In the genomic region with DNA sequence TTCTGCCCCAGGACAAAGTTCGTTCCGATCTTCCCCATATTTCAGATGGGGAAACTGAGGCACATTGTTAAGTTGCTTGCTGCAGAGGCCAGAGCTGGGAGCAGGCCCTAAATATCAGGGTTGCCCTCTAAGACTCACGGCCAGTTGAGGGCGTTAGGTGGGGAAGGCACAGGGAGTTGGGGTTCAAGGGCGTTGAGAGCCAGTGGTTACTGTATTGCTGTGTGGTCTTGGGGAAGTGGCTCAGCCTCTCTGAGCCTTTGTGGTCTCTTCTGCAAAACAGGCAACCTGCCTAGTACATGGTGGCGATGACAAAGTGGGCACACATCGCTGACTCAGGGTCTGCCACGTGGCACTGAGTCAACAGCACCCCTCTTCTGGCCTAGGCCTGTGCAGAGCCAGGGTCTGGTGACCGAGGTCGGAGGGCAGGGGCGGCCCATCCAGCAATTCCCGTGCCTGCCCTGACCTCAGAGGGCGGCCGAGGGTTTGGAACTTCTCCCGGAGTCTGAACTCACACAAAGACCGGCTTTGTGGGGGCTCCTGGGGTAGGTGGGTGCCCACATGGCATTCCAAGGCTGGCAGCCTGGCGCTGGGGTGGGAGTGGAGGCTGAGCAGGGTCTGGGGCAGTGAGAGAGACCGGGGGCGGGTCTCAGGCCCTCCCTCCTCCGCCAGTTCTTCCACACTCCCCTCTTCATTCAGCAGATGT, we compare ENCODE assay signal across 3 cellular contexts.
TF ChIP-seq lines count a peak whose summit lies in the region.

No MANE protein-coding gene starts in this region.

TF ChIP-seq in A549, 52 proteins besides CTCF, POLR2A, EP300 and RAD21:
- TF ChIP-seq, protein P1, sequence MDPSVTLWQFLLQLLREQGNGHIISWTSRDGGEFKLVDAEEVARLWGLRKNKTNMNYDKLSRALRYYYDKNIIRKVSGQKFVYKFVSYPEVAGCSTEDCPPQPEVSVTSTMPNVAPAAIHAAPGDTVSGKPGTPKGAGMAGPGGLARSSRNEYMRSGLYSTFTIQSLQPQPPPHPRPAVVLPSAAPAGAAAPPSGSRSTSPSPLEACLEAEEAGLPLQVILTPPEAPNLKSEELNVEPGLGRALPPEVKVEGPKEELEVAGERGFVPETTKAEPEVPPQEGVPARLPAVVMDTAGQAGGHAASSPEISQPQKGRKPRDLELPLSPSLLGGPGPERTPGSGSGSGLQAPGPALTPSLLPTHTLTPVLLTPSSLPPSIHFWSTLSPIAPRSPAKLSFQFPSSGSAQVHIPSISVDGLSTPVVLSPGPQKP (IDR thresholded peaks at IDR 0.05; ENCODE audit: low read depth, low read length): no peak
- TF ChIP-seq ZFP36 (IDR thresholded peaks at IDR 0.05; ENCODE audit: borderline replicate concordance, partially characterized antibody): peak; percentile 33
- TF ChIP-seq NFE2L2 (conservative IDR thresholded peaks at IDR 0.05; ENCODE audit: low read length): no peak
- no peak for TF ChIP-seq ESRRA (IDR thresholded peaks at IDR 0.05; ENCODE audit: borderline replicate concordance, low read length)
- TF ChIP-seq PHF8 (IDR thresholded peaks at IDR 0.05; ENCODE audit: borderline replicate concordance, low read depth): no peak

TF ChIP-seq in GM23338, 12 proteins besides CTCF, POLR2A, EP300 and RAD21:
- no peak for TF ChIP-seq POLR2AphosphoS5 (IDR thresholded peaks at IDR 0.05; ENCODE audit: low read depth)
- TF ChIP-seq, protein P2, sequence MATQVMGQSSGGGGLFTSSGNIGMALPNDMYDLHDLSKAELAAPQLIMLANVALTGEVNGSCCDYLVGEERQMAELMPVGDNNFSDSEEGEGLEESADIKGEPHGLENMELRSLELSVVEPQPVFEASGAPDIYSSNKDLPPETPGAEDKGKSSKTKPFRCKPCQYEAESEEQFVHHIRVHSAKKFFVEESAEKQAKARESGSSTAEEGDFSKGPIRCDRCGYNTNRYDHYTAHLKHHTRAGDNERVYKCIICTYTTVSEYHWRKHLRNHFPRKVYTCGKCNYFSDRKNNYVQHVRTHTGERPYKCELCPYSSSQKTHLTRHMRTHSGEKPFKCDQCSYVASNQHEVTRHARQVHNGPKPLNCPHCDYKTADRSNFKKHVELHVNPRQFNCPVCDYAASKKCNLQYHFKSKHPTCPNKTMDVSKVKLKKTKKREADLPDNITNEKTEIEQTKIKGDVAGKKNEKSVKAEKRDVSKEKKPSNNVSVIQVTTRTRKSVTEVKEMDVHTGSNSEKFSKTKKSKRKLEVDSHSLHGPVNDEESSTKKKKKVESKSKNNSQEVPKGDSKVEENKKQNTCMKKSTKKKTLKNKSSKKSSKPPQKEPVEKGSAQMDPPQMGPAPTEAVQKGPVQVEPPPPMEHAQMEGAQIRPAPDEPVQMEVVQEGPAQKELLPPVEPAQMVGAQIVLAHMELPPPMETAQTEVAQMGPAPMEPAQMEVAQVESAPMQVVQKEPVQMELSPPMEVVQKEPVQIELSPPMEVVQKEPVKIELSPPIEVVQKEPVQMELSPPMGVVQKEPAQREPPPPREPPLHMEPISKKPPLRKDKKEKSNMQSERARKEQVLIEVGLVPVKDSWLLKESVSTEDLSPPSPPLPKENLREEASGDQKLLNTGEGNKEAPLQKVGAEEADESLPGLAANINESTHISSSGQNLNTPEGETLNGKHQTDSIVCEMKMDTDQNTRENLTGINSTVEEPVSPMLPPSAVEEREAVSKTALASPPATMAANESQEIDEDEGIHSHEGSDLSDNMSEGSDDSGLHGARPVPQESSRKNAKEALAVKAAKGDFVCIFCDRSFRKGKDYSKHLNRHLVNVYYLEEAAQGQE (IDR thresholded peaks at IDR 0.05; ENCODE audit: unreplicated experiment): no peak
- TF ChIP-seq, protein P3, sequence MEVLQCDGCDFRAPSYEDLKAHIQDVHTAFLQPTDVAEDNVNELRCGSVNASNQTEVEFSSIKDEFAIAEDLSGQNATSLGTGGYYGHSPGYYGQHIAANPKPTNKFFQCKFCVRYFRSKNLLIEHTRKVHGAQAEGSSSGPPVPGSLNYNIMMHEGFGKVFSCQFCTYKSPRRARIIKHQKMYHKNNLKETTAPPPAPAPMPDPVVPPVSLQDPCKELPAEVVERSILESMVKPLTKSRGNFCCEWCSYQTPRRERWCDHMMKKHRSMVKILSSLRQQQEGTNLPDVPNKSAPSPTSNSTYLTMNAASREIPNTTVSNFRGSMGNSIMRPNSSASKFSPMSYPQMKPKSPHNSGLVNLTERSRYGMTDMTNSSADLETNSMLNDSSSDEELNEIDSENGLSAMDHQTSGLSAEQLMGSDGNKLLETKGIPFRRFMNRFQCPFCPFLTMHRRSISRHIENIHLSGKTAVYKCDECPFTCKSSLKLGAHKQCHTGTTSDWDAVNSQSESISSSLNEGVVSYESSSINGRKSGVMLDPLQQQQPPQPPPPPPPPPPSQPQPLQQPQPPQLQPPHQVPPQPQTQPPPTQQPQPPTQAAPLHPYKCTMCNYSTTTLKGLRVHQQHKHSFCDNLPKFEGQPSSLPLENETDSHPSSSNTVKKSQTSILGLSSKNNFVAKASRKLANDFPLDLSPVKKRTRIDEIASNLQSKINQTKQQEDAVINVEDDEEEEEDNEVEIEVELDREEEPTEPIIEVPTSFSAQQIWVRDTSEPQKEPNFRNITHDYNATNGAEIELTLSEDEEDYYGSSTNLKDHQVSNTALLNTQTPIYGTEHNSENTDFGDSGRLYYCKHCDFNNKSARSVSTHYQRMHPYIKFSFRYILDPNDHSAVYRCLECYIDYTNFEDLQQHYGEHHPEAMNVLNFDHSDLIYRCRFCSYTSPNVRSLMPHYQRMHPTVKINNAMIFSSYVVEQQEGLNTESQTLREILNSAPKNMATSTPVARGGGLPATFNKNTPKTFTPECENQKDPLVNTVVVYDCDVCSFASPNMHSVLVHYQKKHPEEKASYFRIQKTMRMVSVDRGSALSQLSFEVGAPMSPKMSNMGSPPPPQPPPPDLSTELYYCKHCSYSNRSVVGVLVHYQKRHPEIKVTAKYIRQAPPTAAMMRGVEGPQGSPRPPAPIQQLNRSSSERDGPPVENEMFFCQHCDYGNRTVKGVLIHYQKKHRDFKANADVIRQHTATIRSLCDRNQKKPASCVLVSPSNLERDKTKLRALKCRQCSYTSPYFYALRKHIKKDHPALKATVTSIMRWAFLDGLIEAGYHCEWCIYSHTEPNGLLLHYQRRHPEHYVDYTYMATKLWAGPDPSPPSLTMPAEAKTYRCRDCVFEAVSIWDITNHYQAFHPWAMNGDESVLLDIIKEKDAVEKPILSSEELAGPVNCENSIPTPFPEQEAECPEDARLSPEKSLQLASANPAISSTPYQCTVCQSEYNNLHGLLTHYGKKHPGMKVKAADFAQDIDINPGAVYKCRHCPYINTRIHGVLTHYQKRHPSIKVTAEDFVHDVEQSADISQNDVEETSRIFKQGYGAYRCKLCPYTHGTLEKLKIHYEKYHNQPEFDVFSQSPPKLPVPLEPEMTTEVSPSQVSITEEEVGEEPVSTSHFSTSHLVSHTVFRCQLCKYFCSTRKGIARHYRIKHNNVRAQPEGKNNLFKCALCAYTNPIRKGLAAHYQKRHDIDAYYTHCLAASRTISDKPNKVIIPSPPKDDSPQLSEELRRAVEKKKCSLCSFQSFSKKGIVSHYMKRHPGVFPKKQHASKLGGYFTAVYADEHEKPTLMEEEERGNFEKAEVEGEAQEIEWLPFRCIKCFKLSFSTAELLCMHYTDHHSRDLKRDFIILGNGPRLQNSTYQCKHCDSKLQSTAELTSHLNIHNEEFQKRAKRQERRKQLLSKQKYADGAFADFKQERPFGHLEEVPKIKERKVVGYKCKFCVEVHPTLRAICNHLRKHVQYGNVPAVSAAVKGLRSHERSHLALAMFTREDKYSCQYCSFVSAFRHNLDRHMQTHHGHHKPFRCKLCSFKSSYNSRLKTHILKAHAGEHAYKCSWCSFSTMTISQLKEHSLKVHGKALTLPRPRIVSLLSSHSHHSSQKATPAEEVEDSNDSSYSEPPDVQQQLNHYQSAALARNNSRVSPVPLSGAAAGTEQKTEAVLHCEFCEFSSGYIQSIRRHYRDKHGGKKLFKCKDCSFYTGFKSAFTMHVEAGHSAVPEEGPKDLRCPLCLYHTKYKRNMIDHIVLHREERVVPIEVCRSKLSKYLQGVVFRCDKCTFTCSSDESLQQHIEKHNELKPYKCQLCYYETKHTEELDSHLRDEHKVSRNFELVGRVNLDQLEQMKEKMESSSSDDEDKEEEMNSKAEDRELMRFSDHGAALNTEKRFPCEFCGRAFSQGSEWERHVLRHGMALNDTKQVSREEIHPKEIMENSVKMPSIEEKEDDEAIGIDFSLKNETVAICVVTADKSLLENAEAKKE (CRISPR knock-in tag; IDR thresholded peaks at IDR 0.05): no peak
- TF ChIP-seq ZNF331 (CRISPR knock-in tag; IDR thresholded peaks at IDR 0.05; ENCODE audit: low read depth): no peak
- no peak for TF ChIP-seq EZH2phosphoT487 (IDR thresholded peaks at IDR 0.05; ENCODE audit: unreplicated experiment)
- TF ChIP-seq NANOG (IDR thresholded peaks at IDR 0.05; ENCODE audit: borderline replicate concordance): no peak
- no peak for TF ChIP-seq JUNB (IDR thresholded peaks at IDR 0.05; ENCODE audit: unreplicated experiment)
- no peak for TF ChIP-seq CREB1 (CRISPR knock-in tag; IDR thresholded peaks at IDR 0.05; ENCODE audit: low read depth)

TF ChIP-seq in H1, 55 proteins besides CTCF, POLR2A, EP300 and RAD21:
- no peak for TF ChIP-seq ZNF274 (IDR thresholded peaks at IDR 0.05; ENCODE audit: borderline replicate concordance, extremely low read depth, low read length)
- TF ChIP-seq KDM1A (IDR thresholded peaks at IDR 0.05; ENCODE audit: borderline replicate concordance, low read length): 0 out of 2 replicates have a peak, but pooled peaks have one; percentile 21
